Comparison of ENCODE assay signal across 1 cellular context in genomic region chr17:45971698-45972141, GRCh38.
TF ChIP-seq lines count a peak whose summit lies in the region.

No MANE protein-coding gene starts in this region.

TF ChIP-seq in HCT116, 20 proteins besides CTCF, POLR2A, EP300 and RAD21 (continued from another document):
- TF ChIP-seq ATF3 (IDR thresholded peaks at IDR 0.05) (no peak), SIN3A (IDR thresholded peaks at IDR 0.05; ENCODE audit: low read depth) (no peak), YY1 (IDR thresholded peaks at IDR 0.05; ENCODE audit: extremely low read depth, insufficient replicate concordance, low read depth, low read length) (no peak), TCF7L2 (IDR thresholded peaks at IDR 0.05; ENCODE audit: borderline replicate concordance, extremely low read depth, insufficient read depth, insufficient read length) (no peak), ZFX (IDR thresholded peaks at IDR 0.05) (no peak), CBX3 (IDR thresholded peaks at IDR 0.05; ENCODE audit: low read depth) (no peak), ELF1 (IDR thresholded peaks at IDR 0.05; ENCODE audit: borderline replicate concordance, low read depth) (no peak), ZNF274 (IDR thresholded peaks at IDR 0.05; ENCODE audit: low read depth, low read length) (no peak)
